7 cellular contexts compared by ENCODE assay signal in the genomic region with DNA sequence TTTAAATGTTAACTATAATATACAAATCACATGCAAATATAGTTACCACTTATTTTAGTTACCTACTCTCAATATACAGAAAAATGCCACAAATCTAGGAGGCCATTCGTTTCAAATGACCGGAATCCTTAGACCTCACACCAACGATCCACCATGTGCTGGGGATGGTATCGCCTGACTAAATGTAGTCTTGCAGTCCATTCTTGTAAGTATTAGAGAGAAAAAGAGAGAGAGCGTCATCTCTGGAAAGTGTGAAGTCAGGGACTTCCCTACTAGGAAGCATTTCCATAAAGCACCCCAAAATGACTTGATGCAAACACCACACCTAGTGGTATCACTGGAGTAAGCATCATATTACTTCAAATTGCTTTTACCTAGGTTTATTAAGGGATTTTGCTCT. TPM values are rescaled to one million over a fixed set of nuclear protein-coding genes. Genes with fewer than 3 reads are reported as not detected.
DNase-seq lines count a peak whose midpoint lies in the region; ATAC-seq and TF ChIP-seq lines count a peak whose summit lies in the region.
"Not testable (repeated sequence)": the region's sequence is repeated elsewhere in the genome, so short reads cannot be mapped to it uniquely, and the experiment has no call there.

No MANE protein-coding gene starts in this region.

- H3K27ac ChIP-seq in CD4-positive, alpha-beta T cell (ENCODE audit: low read depth, low read length); HEK293 (ENCODE audit: extremely low read depth, low read depth, low read length): not testable (repeated sequence)
- peak overlapping the region; percentile 8 for H3K27ac ChIP-seq in left ventricle myocardium inferior (replicated peaks)

- not testable (repeated sequence) for H3K4me3 ChIP-seq in HEK293 (ENCODE audit: low read depth, low read length); left ventricle myocardium inferior

- not testable (repeated sequence) for H3K9me3 Mint-ChIP-seq in CD4-positive, alpha-beta T cell; activated CD4-positive, alpha-beta T cell treated with anti-CD3 and anti-CD28 coated beads for 36 hours (ENCODE audit: low read depth); activated naive CD4-positive, alpha-beta T cell treated with anti-CD3 and anti-CD28 coated beads, Interleukin-2, amount 10 ng/mL, durations not matched to agents 7 days and 5 days; nephron progenitor cell

- not testable (repeated sequence) for ATAC-seq in CD4-positive, alpha-beta T cell (ENCODE audit: poor library complexity); activated CD4-positive, alpha-beta T cell treated with anti-CD3 and anti-CD28 coated beads for 36 hours

- DNase-seq in CD4-positive, alpha-beta T cell; activated naive CD4-positive, alpha-beta T cell treated with anti-CD3 and anti-CD28 coated beads, Interleukin-2, amount 10 ng/mL, durations not matched to agents 7 days and 5 days; left ventricle myocardium inferior; nephron progenitor cell: not testable (repeated sequence)
- DNase-seq in NAMALWA (ENCODE audit: low spot score) = peak; percentile 6
- DNase-seq in activated CD4-positive, alpha-beta T cell treated with anti-CD3 and anti-CD28 coated beads for 36 hours = peak; percentile 12

- not testable (repeated sequence) for TF ChIP-seq CTCF in CD4-positive, alpha-beta T cell (IDR thresholded peaks at IDR 0.05); HEK293 (tag by site-specific recombination; IDR thresholded peaks at IDR 0.05); left ventricle myocardium inferior (IDR thresholded peaks at IDR 0.05; ENCODE audit: borderline replicate concordance); nephron progenitor cell (IDR thresholded peaks at IDR 0.05)

- not testable (repeated sequence) for H3K36me3 Mint-ChIP-seq in CD4-positive, alpha-beta T cell (ENCODE audit: low read depth); activated CD4-positive, alpha-beta T cell treated with anti-CD3 and anti-CD28 coated beads for 36 hours (ENCODE audit: low read depth); activated naive CD4-positive, alpha-beta T cell treated with anti-CD3 and anti-CD28 coated beads, Interleukin-2, amount 10 ng/mL, durations not matched to agents 7 days and 5 days; nephron progenitor cell (ENCODE audit: low read depth)

- intact Hi-C loops in CD4-positive, alpha-beta T cell (cut with DNase I, micrococcal nuclease); activated CD4-positive, alpha-beta T cell treated with anti-CD3 and anti-CD28 coated beads for 36 hours (cut with DNase I, micrococcal nuclease); left ventricle myocardium inferior (cut with micrococcal nuclease): not testable (repeated sequence)

- CTCF ChIA-PET in CD4-positive, alpha-beta T cell (lab: Charles Lee); HEK293 (lab: Yijun Ruan, JAX); activated CD4-positive, alpha-beta T cell treated with anti-CD3 and anti-CD28 coated beads for 36 hours (lab: Charles Lee); activated naive CD4-positive, alpha-beta T cell treated with anti-CD3 and anti-CD28 coated beads, Interleukin-2, amount 10 ng/mL, durations not matched to agents 7 days and 5 days (lab: Charles Lee): not testable (repeated sequence)

- H3K4me1 ChIP-seq in HEK293 (ENCODE audit: control insufficient read depth, insufficient read depth, low read length) = not testable (repeated sequence)
- H3K4me1 ChIP-seq in left ventricle myocardium inferior = peaks cover 14% of the 10 kb centered on the region

- POLR2A ChIA-PET in CD4-positive, alpha-beta T cell (lab: Charles Lee); HEK293 (lab: Yijun Ruan, JAX); activated CD4-positive, alpha-beta T cell treated with anti-CD3 and anti-CD28 coated beads for 36 hours (lab: Charles Lee): not testable (repeated sequence)

- not testable (repeated sequence) for H3K27me3 ChIP-seq in CD4-positive, alpha-beta T cell (ENCODE audit: control insufficient read depth, insufficient read depth, low read length); left ventricle myocardium inferior (ENCODE audit: low read depth)

- not testable (repeated sequence) for H3K4me3 Mint-ChIP-seq in CD4-positive, alpha-beta T cell; activated CD4-positive, alpha-beta T cell treated with anti-CD3 and anti-CD28 coated beads for 36 hours; activated naive CD4-positive, alpha-beta T cell treated with anti-CD3 and anti-CD28 coated beads, Interleukin-2, amount 10 ng/mL, durations not matched to agents 7 days and 5 days; nephron progenitor cell

- H3K27ac Mint-ChIP-seq in CD4-positive, alpha-beta T cell = peak overlapping the region; percentile 16
- H3K27ac Mint-ChIP-seq in activated CD4-positive, alpha-beta T cell treated with anti-CD3 and anti-CD28 coated beads for 36 hours = not testable (repeated sequence)
- H3K27ac Mint-ChIP-seq in activated naive CD4-positive, alpha-beta T cell treated with anti-CD3 and anti-CD28 coated beads, Interleukin-2, amount 10 ng/mL, durations not matched to agents 7 days and 5 days = peak overlapping the region; percentile 73
- H3K27ac Mint-ChIP-seq in nephron progenitor cell = peak overlapping the region; percentile 76

- peaks cover 26% of the 10 kb centered on the region for H3K4me1 Mint-ChIP-seq in CD4-positive, alpha-beta T cell (ENCODE audit: low read depth)
- H3K4me1 Mint-ChIP-seq in activated CD4-positive, alpha-beta T cell treated with anti-CD3 and anti-CD28 coated beads for 36 hours = peaks cover 23% of the 10 kb centered on the region
- H3K4me1 Mint-ChIP-seq in activated naive CD4-positive, alpha-beta T cell treated with anti-CD3 and anti-CD28 coated beads, Interleukin-2, amount 10 ng/mL, durations not matched to agents 7 days and 5 days = peaks cover 18% of the 10 kb centered on the region
- not testable (repeated sequence) for H3K4me1 Mint-ChIP-seq in nephron progenitor cell

- H3K36me3 ChIP-seq in HEK293 (ENCODE audit: control insufficient read depth in 2 of 2, insufficient read depth in 1 of 2, low read length in 2 of 2); left ventricle myocardium inferior: not testable (repeated sequence)

- H3K27me3 Mint-ChIP-seq in CD4-positive, alpha-beta T cell; activated CD4-positive, alpha-beta T cell treated with anti-CD3 and anti-CD28 coated beads for 36 hours; activated naive CD4-positive, alpha-beta T cell treated with anti-CD3 and anti-CD28 coated beads, Interleukin-2, amount 10 ng/mL, durations not matched to agents 7 days and 5 days; nephron progenitor cell (ENCODE audit: low read depth, poor library complexity): not testable (repeated sequence)

- H3K9me3 ChIP-seq in CD4-positive, alpha-beta T cell (ENCODE audit: control insufficient read depth, low read length); HEK293 (ENCODE audit: control insufficient read depth, insufficient read depth, low read depth, low read length); left ventricle myocardium inferior (replicated peaks): not testable (repeated sequence)

TF ChIP-seq in HEK293, 187 proteins besides CTCF, POLR2A, EP300 and RAD21:
- TF ChIP-seq, protein P1, sequence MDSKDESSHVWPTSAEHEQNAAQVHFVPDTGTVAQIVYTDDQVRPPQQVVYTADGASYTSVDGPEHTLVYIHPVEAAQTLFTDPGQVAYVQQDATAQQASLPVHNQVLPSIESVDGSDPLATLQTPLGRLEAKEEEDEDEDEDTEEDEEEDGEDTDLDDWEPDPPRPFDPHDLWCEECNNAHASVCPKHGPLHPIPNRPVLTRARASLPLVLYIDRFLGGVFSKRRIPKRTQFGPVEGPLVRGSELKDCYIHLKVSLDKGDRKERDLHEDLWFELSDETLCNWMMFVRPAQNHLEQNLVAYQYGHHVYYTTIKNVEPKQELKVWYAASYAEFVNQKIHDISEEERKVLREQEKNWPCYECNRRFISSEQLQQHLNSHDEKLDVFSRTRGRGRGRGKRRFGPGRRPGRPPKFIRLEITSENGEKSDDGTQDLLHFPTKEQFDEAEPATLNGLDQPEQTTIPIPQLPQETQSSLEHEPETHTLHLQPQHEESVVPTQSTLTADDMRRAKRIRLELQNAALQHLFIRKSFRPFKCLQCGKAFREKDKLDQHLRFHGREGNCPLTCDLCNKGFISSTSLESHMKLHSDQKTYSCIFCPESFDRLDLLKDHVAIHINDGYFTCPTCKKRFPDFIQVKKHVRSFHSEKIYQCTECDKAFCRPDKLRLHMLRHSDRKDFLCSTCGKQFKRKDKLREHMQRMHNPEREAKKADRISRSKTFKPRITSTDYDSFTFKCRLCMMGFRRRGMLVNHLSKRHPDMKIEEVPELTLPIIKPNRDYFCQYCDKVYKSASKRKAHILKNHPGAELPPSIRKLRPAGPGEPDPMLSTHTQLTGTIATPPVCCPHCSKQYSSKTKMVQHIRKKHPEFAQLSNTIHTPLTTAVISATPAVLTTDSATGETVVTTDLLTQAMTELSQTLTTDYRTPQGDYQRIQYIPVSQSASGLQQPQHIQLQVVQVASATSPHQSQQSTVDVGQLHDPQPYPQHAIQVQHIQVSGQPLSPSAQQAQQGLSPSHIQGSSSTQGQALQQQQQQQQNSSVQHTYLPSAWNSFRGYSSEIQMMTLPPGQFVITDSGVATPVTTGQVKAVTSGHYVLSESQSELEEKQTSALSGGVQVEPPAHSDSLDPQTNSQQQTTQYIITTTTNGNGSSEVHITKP (tag by site-specific recombination; IDR thresholded peaks at IDR 0.05) = peak; percentile 47
- peak; percentile 74 for TF ChIP-seq ZNF596 (tag by site-specific recombination; IDR thresholded peaks at IDR 0.05)

RNA-seq across cellular contexts. Expression of a gene that starts 45.9 kb away (rescaled TPM):
- total RNA-seq in CD4-positive, alpha-beta T cell = 10 to 100 TPM; 39.1 to 41.7 TPM
- 10 to 100 TPM; 42.3 to 51.8 TPM for total RNA-seq in activated CD4-positive, alpha-beta T cell treated with anti-CD3 and anti-CD28 coated beads for 36 hours
- total RNA-seq in left ventricle myocardium inferior = 29.8 TPM
